8 cellular contexts compared by ENCODE assay signal in genomic region chr4:153683763-153684181, GRCh38. TPM values are rescaled to one million over a fixed set of nuclear protein-coding genes. Genes with fewer than 3 reads are reported as not detected.
A peak's percentile ranks its signal among the peaks of the same experiment; 100 is the strongest.
DNase-seq lines count a peak whose midpoint lies in the region; ATAC-seq and TF ChIP-seq lines count a peak whose summit lies in the region.

No MANE protein-coding gene starts in this region.

- no peak overlapping the region for H3K27ac ChIP-seq in CD4-positive, alpha-beta memory T cell (ENCODE audit: low read depth, low read length)
- peak overlapping the region; percentile 15; the same call in 1 of the 2 replicates for H3K27ac ChIP-seq in RWPE1
- no peak overlapping the region for H3K27ac ChIP-seq in fibroblast of lung (ENCODE audit: insufficient read depth, low read length)
- no peak overlapping the region for H3K27ac ChIP-seq in ovary

- peak overlapping the region in 2 of 7 donors; percentile 4 to 8 for H3K27ac Mint-ChIP-seq in CD4-positive, alpha-beta memory T cell

- H4K20me1 ChIP-seq in fibroblast of lung (ENCODE audit: control insufficient read depth, extremely low read depth, insufficient read depth, low read length): no peaks in the 10 kb centered on the region

- peak overlapping the region; percentile 94 for H3K4me2 ChIP-seq in fibroblast of lung (ENCODE audit: extremely low read depth, insufficient read depth, low read length)

- H3K4me3 ChIP-seq in CD4-positive, alpha-beta memory T cell (ENCODE audit: low read length in 2 of 2): peak overlapping the region in 1 of 2 donors; percentile 59
- H3K4me3 ChIP-seq in fibroblast of lung (replicated peaks in 1 of 4; ENCODE audit: control extremely low read depth in 1 of 4, insufficient read depth in 1 of 4, low read depth in 3 of 4, low read length in 4 of 4) (peak overlapping the region; percentile 26 to 59 (median 35)), ovary (peak overlapping the region; percentile 44)

- TF ChIP-seq CTCF in RWPE1 (conservative IDR thresholded peaks at IDR 0.05; ENCODE audit: low read depth) (no peak), fibroblast of lung (conservative IDR thresholded peaks at IDR 0.05 in 1 of 2, IDR thresholded peaks at IDR 0.05 in 1 of 2; ENCODE audit: low read depth in 1 of 2, low read length in 2 of 2) (no peak), ovary (IDR thresholded peaks at IDR 0.05) (no peak)

- peaks cover 0 to 6% of the 10 kb centered on the region in 2 donors for H3K9me3 ChIP-seq in CD4-positive, alpha-beta memory T cell (ENCODE audit: control insufficient read depth in 1 of 2, low read length in 2 of 2)
- no peaks in the 10 kb centered on the region for H3K9me3 ChIP-seq in fibroblast of lung (ENCODE audit: control insufficient read depth, insufficient read depth, low read depth, low read length)
- H3K9me3 ChIP-seq in ovary: no peaks in the 10 kb centered on the region

- TF ChIP-seq POLR2A in ovary (IDR thresholded peaks at IDR 0.05): no peak

- peak overlapping the region; percentile 70 to 86 (median 78) for H3K4me3 Mint-ChIP-seq in CD4-positive, alpha-beta memory T cell

- DNase-seq in CD4-positive, alpha-beta memory T cell: peak in 1 of 5 donors; percentile 1
- DNase-seq in RWPE1 (ENCODE audit: low spot score): peak; percentile 5
- DNase-seq in fibroblast of lung (ENCODE audit: low read depth in 2 of 2): no peak
- DNase-seq in ovary: no peak
- no peak for DNase-seq in central memory CD4-positive, alpha-beta T cell
- no peak for DNase-seq in amniotic stem cell (lab: John Stamatoyannopoulos, UW)
- no peak for DNase-seq in 8988T

- H3K79me2 ChIP-seq in fibroblast of lung (ENCODE audit: control insufficient read depth, insufficient read depth, low read length): no peaks in the 10 kb centered on the region

- POLR2A ChIA-PET in CD4-positive, alpha-beta memory T cell (lab: Charles Lee; ENCODE audit: partially characterized antibody): no interaction called here
- POLR2A ChIA-PET in RWPE1 (lab: Yijun Ruan, JAX; ENCODE audit: low non-redundant PET): no interaction called here

- TF ChIP-seq EP300 in ovary (IDR thresholded peaks at IDR 0.05): no peak

- 7 to 12% (median 7%) methylated on average over 21 to 27 of the region's 27 CpGs for WGBS in ovary, 3 donors

- no peak overlapping the region for H2AFZ ChIP-seq in fibroblast of lung (ENCODE audit: low read length)

- peaks cover 16 to 19% of the 10 kb centered on the region in 2 donors for H3K27me3 Mint-ChIP-seq in CD4-positive, alpha-beta memory T cell

- no peak for ATAC-seq in HG03442 (IDR thresholded peaks at IDR 0.05; ENCODE audit: unreplicated experiment)

- intact Hi-C loops in CD4-positive, alpha-beta memory T cell (cut with micrococcal nuclease): no loop called here
- intact Hi-C loops in ovary (cut with DNase I): no loop called here

- peaks cover 12% of the 10 kb centered on the region for H3K4me1 ChIP-seq in CD4-positive, alpha-beta memory T cell (ENCODE audit: insufficient read depth, low read length)
- no peaks in the 10 kb centered on the region for H3K4me1 ChIP-seq in fibroblast of lung (ENCODE audit: control insufficient read depth, extremely low read depth, insufficient read depth, low read length)
- H3K4me1 ChIP-seq in ovary (ENCODE audit: insufficient read depth): peaks cover 6% of the 10 kb centered on the region

- H3K9me3 Mint-ChIP-seq in CD4-positive, alpha-beta memory T cell: peaks cover 0 to 14% (median 8%) of the 10 kb centered on the region in 8 donors

- H3K36me3 Mint-ChIP-seq in CD4-positive, alpha-beta memory T cell: peaks cover 6 to 12% of the 10 kb centered on the region in 2 donors

- CTCF ChIA-PET in CD4-positive, alpha-beta memory T cell (lab: Charles Lee; ENCODE audit: partially characterized antibody): interaction anchor here (0.9 to 1.2 kb wide), 2 partner anchors 32 to 48 kb away, joined by 3 to 4 read pairs; no protein-coding TSS in a partner anchor
- CTCF ChIA-PET in RWPE1 (lab: Yijun Ruan, JAX): interaction anchor here (1.1 kb wide), 1 partner anchor 50 kb away, joined by 3 read pairs; no protein-coding TSS in a partner anchor

- no peak overlapping the region for H3K9ac ChIP-seq in fibroblast of lung (ENCODE audit: insufficient read depth, low read length)

- H3K36me3 ChIP-seq in CD4-positive, alpha-beta memory T cell (ENCODE audit: insufficient read depth, low read length): no peaks in the 10 kb centered on the region
- H3K36me3 ChIP-seq in fibroblast of lung (ENCODE audit: control insufficient read depth, insufficient read depth, low read length): no peaks in the 10 kb centered on the region
- H3K36me3 ChIP-seq in ovary: no peaks in the 10 kb centered on the region

- peaks cover 6 to 16% (median 8%) of the 10 kb centered on the region in 4 donors for H3K4me1 Mint-ChIP-seq in CD4-positive, alpha-beta memory T cell

- H3K27me3 ChIP-seq in CD4-positive, alpha-beta memory T cell (ENCODE audit: insufficient read depth, low read length): peaks cover 6% of the 10 kb centered on the region
- H3K27me3 ChIP-seq in fibroblast of lung (ENCODE audit: control insufficient read depth, insufficient read depth, low read length) (peaks cover 24% of the 10 kb centered on the region), ovary (no peaks in the 10 kb centered on the region)

RNA-seq across cellular contexts. Expression of gene TLR2, which starts 0.3 kb away (rescaled TPM):
- total RNA-seq in CD4-positive, alpha-beta memory T cell: 1 to 10 TPM; 3.5 to 3.9 TPM
- 1 to 10 TPM; 1.3 to 3.0 TPM for polyA plus RNA-seq in CD4-positive, alpha-beta memory T cell
- total RNA-seq in fibroblast of lung (under 0.01 and 0.77 TPM in 2 replicates), ovary (10 to 100 TPM in 4 of 7 donors, 1 to 10 TPM in 3; 3.2 to 17.9 (median 10.4) TPM)
- polyA plus RNA-seq in fibroblast of lung (0.17 and 0.29 TPM in 2 replicates), ovary (1 to 10 TPM; 2.0 to 7.9 TPM)
- polyA plus RNA-seq in fibroblast of lung (2012): 0.06 and 0.16 TPM in 2 replicates
- polyA minus RNA-seq in fibroblast of lung (ENCODE audit: low replicate concordance): not detected in 2 replicates
